Comparison of ENCODE assay signal across 22 cellular contexts in the genomic region with DNA sequence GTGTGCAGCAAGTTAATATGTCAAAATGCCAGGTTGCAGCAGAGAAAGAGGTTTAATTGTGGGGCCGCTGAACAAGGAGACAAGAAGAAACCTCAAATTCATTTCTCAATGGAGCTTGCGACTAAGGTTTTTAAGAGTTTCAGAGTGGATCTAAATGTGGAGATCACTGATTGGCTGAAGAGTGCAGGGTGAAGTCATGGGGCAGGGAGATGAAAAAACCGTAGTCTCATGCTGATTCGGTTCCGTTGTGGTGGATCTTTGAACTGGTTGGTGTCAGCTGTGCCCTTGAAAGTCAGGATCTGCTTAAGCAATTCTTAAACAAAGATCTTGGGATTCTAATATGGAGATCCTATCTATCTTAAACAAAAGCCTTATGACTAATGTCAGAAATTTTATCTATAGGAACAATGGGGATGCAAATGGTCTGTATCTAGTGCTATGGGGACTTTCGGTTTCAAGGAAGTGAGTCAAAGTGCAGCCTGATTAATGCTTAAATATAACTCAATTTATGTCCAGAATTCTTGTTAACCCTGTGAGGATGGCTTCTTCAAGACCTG.
DNase-seq lines count a peak whose midpoint lies in the region; FAIRE-seq and TF ChIP-seq lines count a peak whose summit lies in the region.
"Had no signal": no experiment of that assay in that cellular context is flagged by ENCODE, and none has a peak within 500 bp of the region (broad histone marks: within the 10 kb centered on the region; RNA-seq: fewer than 3 reads in every experiment).

No MANE protein-coding gene starts in this region.

- H3K27ac Mint-ChIP-seq in HFFc6: peak overlapping the region; percentile 75; the same call in 1 of the 2 replicates
- H3K27ac Mint-ChIP-seq: CD14-positive monocyte had no signal

- no peak for TF ChIP-seq POLR2A in endothelial cell of umbilical vein (IDR thresholded peaks at IDR 0.05; ENCODE audit: low read depth, low read length)

- H3K27ac ChIP-seq in SK-N-SH (ENCODE audit: low read depth in 2 of 2, low read length in 1 of 2) (peak overlapping the region in 1 of 2 experiments; percentile 75; a peak in 2 of 4 replicates), endothelial cell of umbilical vein (ENCODE audit: insufficient read depth, low read depth, low read length) (peak overlapping the region; percentile 55), kidney (ENCODE audit: low read depth in 2 of 2, low read length in 2 of 2) (no peak overlapping the region)
- H3K27ac ChIP-seq: PC-9, RWPE1 had no signal

- CTCF ChIA-PET in SK-N-SH (lab: Yijun Ruan, JAX) (no interaction called here), endothelial cell of umbilical vein (lab: Charles Lee) (no interaction called here)

- BruUV-seq in endothelial cell of umbilical vein (replicated peaks; lab: Mats Ljungman, UMichigan): no TSS peak

- no peak for TF ChIP-seq EP300 in SK-N-SH (IDR thresholded peaks at IDR 0.05; ENCODE audit: borderline replicate concordance in 1 of 2, low read depth in 1 of 2, low read length in 1 of 2)

- H2AFZ ChIP-seq in SK-N-SH (ENCODE audit: low read depth) (peak overlapping the region; percentile 96), endothelial cell of umbilical vein (ENCODE audit: low read depth, low read length) (peak overlapping the region; percentile 48)
- H2AFZ ChIP-seq: PC-9 had no signal

- H4K20me1 ChIP-seq in SK-N-SH (ENCODE audit: insufficient read depth) (no peaks in the 10 kb centered on the region), endothelial cell of umbilical vein (replicated peaks; ENCODE audit: control insufficient read depth, extremely low read depth, insufficient read depth, low read length) (no peaks in the 10 kb centered on the region)

- peak overlapping the region; percentile 73 for H3K4me2 ChIP-seq in SK-N-SH
- peak overlapping the region; percentile 17 for H3K4me2 ChIP-seq in endothelial cell of umbilical vein (ENCODE audit: insufficient read depth, low read length)
- H3K4me2 ChIP-seq: PC-9 had no signal

- intact Hi-C loops in endothelial cell of umbilical vein (cut with micrococcal nuclease): no loop called here
- intact Hi-C loops in kidney (cut with DNase I): no loop called here

- no peak for TF ChIP-seq CTCF in HFFc6 (IDR thresholded peaks at IDR 0.05)
- no peak for TF ChIP-seq CTCF in SK-N-SH (IDR thresholded peaks at IDR 0.05)
- no peak for TF ChIP-seq CTCF in endothelial cell of umbilical vein (IDR thresholded peaks at IDR 0.05; ENCODE audit: extremely low read depth in 1 of 2, insufficient read depth in 1 of 2, low read depth in 1 of 2, low read length in 2 of 2)
- no peak for TF ChIP-seq CTCF in kidney (IDR thresholded peaks at IDR 0.05; ENCODE audit: borderline replicate concordance, extremely low read depth, insufficient read depth)

- peaks cover 23% of the 10 kb centered on the region; the same call in 1 of the 2 replicates for H3K4me1 Mint-ChIP-seq in HFFc6 (ENCODE audit: low read depth)
- H3K4me1 Mint-ChIP-seq: CD14-positive monocyte had no signal

- no peaks in the 10 kb centered on the region for H3K9me2 ChIP-seq in SK-N-SH

- H3K27me3 Mint-ChIP-seq in HFFc6 (ENCODE audit: insufficient read depth): no peaks in the 10 kb centered on the region; the same call in 1 of the 2 replicates

- peak overlapping the region; percentile 76; the same call in 1 of the 2 replicates for H3K4me3 Mint-ChIP-seq in HFFc6
- H3K4me3 Mint-ChIP-seq: CD14-positive monocyte had no signal

- H3K9ac ChIP-seq in SK-N-SH (peak overlapping the region; percentile 41; the same call in 1 of the 2 replicates), endothelial cell of umbilical vein (replicated peaks; ENCODE audit: extremely low read depth, insufficient read depth, low read length) (no peak overlapping the region), kidney (ENCODE audit: low read length in 2 of 2) (no peak overlapping the region)

- peak; percentile 82 for FAIRE-seq in endothelial cell of umbilical vein (lab: Jason Lieb, UNC)
- FAIRE-seq in kidney (lab: Jason Lieb, UNC): no peak
- FAIRE-seq: HepG2 had no signal

- H3K27me3 ChIP-seq in SK-N-SH (ENCODE audit: insufficient read depth) (no peaks in the 10 kb centered on the region), endothelial cell of umbilical vein (ENCODE audit: control insufficient read depth in 2 of 2, insufficient read depth in 2 of 2, low read length in 2 of 2) (no peaks in the 10 kb centered on the region)

- H3K9me3 ChIP-seq in SK-N-SH: no peaks in the 10 kb centered on the region
- no peaks in the 10 kb centered on the region for H3K9me3 ChIP-seq in endothelial cell of umbilical vein (replicated peaks; ENCODE audit: control insufficient read depth, insufficient read depth, low read length)
- H3K9me3 ChIP-seq in kidney (ENCODE audit: control insufficient read depth in 1 of 2, low read length in 2 of 2): no peaks in the 10 kb centered on the region

- H3K4me1 ChIP-seq in SK-N-SH (ENCODE audit: control insufficient read depth in 1 of 2, insufficient read depth in 2 of 2, low read depth in 1 of 2, low read length in 1 of 2): peaks cover 0 to 10% of the 10 kb centered on the region in 2 experiments; a peak in 1 of 4 replicates
- peaks cover 18% of the 10 kb centered on the region for H3K4me1 ChIP-seq in endothelial cell of umbilical vein (ENCODE audit: control insufficient read depth, extremely low read depth, insufficient read depth, low read length)
- no peaks in the 10 kb centered on the region for H3K4me1 ChIP-seq in kidney (ENCODE audit: control insufficient read depth in 1 of 2, insufficient read depth in 1 of 2, low read depth in 1 of 2, low read length in 2 of 2)

- DNase-seq in HFFc6 (no peak), SK-N-SH (no peak), endothelial cell of umbilical vein (ENCODE audit: low read depth, low spot score) (peak; percentile 11), kidney (no peak), germinal center (ENCODE audit: low spot score) (no peak), NCI-H2196 (lab: John Stamatoyannopoulos, UW; ENCODE audit: unreplicated experiment) (no peak), SKM-1 treated with dmso at 0.1 percent for 144 hours (lab: John Stamatoyannopoulos, UW; ENCODE audit: unreplicated experiment) (no peak)
- DNase-seq: DND-41, GDM1, GOT3, KBM-7, MV-4-11, NCI-H1417, NCI-H187, NCI-H2107, NCI-H226, NCI-H524, NCI-H82, PC-9 had no signal

- no peaks in the 10 kb centered on the region for H3K9me1 ChIP-seq in endothelial cell of umbilical vein (replicated peaks; ENCODE audit: control insufficient read depth, extremely low read depth, insufficient read depth, low read length)

- dilution Hi-C loops in endothelial cell of umbilical vein (cut with MboI; ENCODE audit: extremely low pct_ligation_motif_present, low sequenced_read_pairs): no loop called here

- H3K4me3 ChIP-seq in SK-N-SH (ENCODE audit: low read depth in 2 of 2, low read length in 1 of 2) (peak overlapping the region in 1 of 2 experiments; percentile 47; a peak in 1 of 4 replicates), endothelial cell of umbilical vein (replicated peaks in 1 of 3; ENCODE audit: insufficient read depth in 1 of 3, low read depth in 1 of 3, low read length in 3 of 3) (no peak overlapping the region), kidney (ENCODE audit: low read length in 2 of 2) (no peak overlapping the region)
- H3K4me3 ChIP-seq: PC-9 had no signal

- H3K36me3 Mint-ChIP-seq in HFFc6 (ENCODE audit: low read depth): no peaks in the 10 kb centered on the region
- H3K36me3 Mint-ChIP-seq: CD14-positive monocyte had no signal

- H3K36me3 ChIP-seq in SK-N-SH (replicated peaks in 1 of 2; ENCODE audit: control insufficient read depth in 1 of 2, insufficient read depth in 2 of 2, low read length in 1 of 2) (no peaks in the 10 kb centered on the region), endothelial cell of umbilical vein (ENCODE audit: control insufficient read depth in 2 of 2, extremely low read depth in 1 of 2, insufficient read depth in 2 of 2, low read length in 2 of 2) (no peaks in the 10 kb centered on the region), kidney (ENCODE audit: control insufficient read depth in 1 of 2, insufficient read depth in 2 of 2, low read length in 2 of 2) (no peaks in the 10 kb centered on the region)

- TF ChIP-seq RAD21 in SK-N-SH (IDR thresholded peaks at IDR 0.05; ENCODE audit: low read length): no peak

- no peaks in the 10 kb centered on the region for H3K9me3 Mint-ChIP-seq in HFFc6

- H3K79me2 ChIP-seq in SK-N-SH (ENCODE audit: insufficient read depth) (no peaks in the 10 kb centered on the region), endothelial cell of umbilical vein (ENCODE audit: control insufficient read depth, insufficient read depth, low read length) (no peaks in the 10 kb centered on the region)

- POLR2A ChIA-PET in SK-N-SH (lab: Yijun Ruan, JAX) (no interaction called here), endothelial cell of umbilical vein (lab: Charles Lee) (no interaction called here)

- WGBS in SK-N-SH (ENCODE audit: low lambda C conversion rate): 20% methylated on average over 6 of the region's 6 CpGs

- H3F3A ChIP-seq in SK-N-SH (replicated peaks; ENCODE audit: insufficient read depth): peaks cover 25% of the 10 kb centered on the region

TF ChIP-seq in endothelial cell of umbilical vein, 7 proteins besides CTCF, POLR2A, EP300 and RAD21:
- TF ChIP-seq, protein P1, sequence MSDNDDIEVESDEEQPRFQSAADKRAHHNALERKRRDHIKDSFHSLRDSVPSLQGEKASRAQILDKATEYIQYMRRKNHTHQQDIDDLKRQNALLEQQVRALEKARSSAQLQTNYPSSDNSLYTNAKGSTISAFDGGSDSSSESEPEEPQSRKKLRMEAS (IDR thresholded peaks at IDR 0.05; ENCODE audit: insufficient read depth, insufficient read length): no peak
- TF ChIP-seq GATA2 (IDR thresholded peaks at IDR 0.05; ENCODE audit: insufficient read depth, insufficient read length, low read depth, low read length) (peak; percentile 87), MYC (IDR thresholded peaks at IDR 0.05; ENCODE audit: low read depth, low read length) (no peak), JUN (IDR thresholded peaks at IDR 0.05; ENCODE audit: borderline replicate concordance, insufficient read depth, insufficient read length, low read depth) (no peak), FOS (IDR thresholded peaks at IDR 0.05; ENCODE audit: borderline replicate concordance, insufficient read depth, low read length) (peak; percentile 49)
